ENCODE assay signal across 23 cellular contexts in genomic region chr1:22250724-22251123, GRCh38.
DNase-seq lines count a peak whose midpoint lies in the region; ATAC-seq and TF ChIP-seq lines count a peak whose summit lies in the region.
"Had no signal": no experiment of that assay in that cellular context is flagged by ENCODE, and none has a peak within 500 bp of the region (broad histone marks: within the 10 kb centered on the region; RNA-seq: fewer than 3 reads in every experiment).

No MANE protein-coding gene starts in this region.

- in situ Hi-C loops in GM23248 (cut with MboI), result no loop called here

- H3K27ac ChIP-seq in A673 (ENCODE audit: low read depth, low read length, poor library complexity, severe bottlenecking), result no peak overlapping the region
- H3K27ac ChIP-seq in GM23248, result no peak overlapping the region
- peak overlapping the region; percentile 49 for H3K27ac ChIP-seq in RWPE1
- H3K27ac ChIP-seq: body of pancreas, left lung, thyroid gland had no signal

- no peaks in the 10 kb centered on the region for H3K79me2 ChIP-seq in GM23248 (ENCODE audit: insufficient read depth)

- H3K9me2 ChIP-seq in GM23248 (ENCODE audit: insufficient read depth), result no peaks in the 10 kb centered on the region

- POLR2A ChIA-PET in A673 (lab: Charles Lee; ENCODE audit: low non-redundant PET) (no interaction called here), RWPE1 (lab: Yijun Ruan, JAX; ENCODE audit: low non-redundant PET) (no interaction called here)

- TF ChIP-seq CTCF in A673 (conservative IDR thresholded peaks at IDR 0.05; ENCODE audit: low read depth, low read length), result no peak
- TF ChIP-seq CTCF in RWPE1 (conservative IDR thresholded peaks at IDR 0.05; ENCODE audit: low read depth), result no peak

- ATAC-seq in HG02678 (IDR thresholded peaks at IDR 0.05; ENCODE audit: unreplicated experiment), result no peak
- ATAC-seq: body of pancreas; K562; left lung; right cardiac atrium; Right ventricle myocardium inferior; stimulated activated effector memory CD8-positive, alpha-beta T cell treated with anti-CD3 and anti-CD28 coated beads, Interleukin-12 subunit alpha, Interleukin-12 subunit beta, amount 100 ng/mL, for 72 hours; T-cell had no signal

- WGBS in GM23248 (ENCODE audit: low coverage in 1 of 2, low lambda C conversion rate in 2 of 2, missing lambda C conversion rate in 2 of 2), 2 experiments, result 7 to 12% methylated on average over 11 of the region's 11 CpGs

- H3K4me2 ChIP-seq in GM23248 (ENCODE audit: unreplicated experiment), result no peak overlapping the region

- intact Hi-C loops in A673 (cut with micrococcal nuclease; ENCODE audit: unreplicated experiment), result no loop called here

- no peaks in the 10 kb centered on the region for H3K36me3 ChIP-seq in A673 (ENCODE audit: insufficient read depth, low read length, poor library complexity, severe bottlenecking)
- no peaks in the 10 kb centered on the region for H3K36me3 ChIP-seq in GM23248 (ENCODE audit: low read depth)
- H3K36me3 ChIP-seq: left lung, thyroid gland had no signal

- no TSS peak for BruUV-seq in A673 (replicated peaks; lab: Mats Ljungman, UMichigan)

- H3K4me3 ChIP-seq in A673 (ENCODE audit: low read depth, low read length, poor library complexity, severe bottlenecking) (no peak overlapping the region), GM23248 (no peak overlapping the region)
- H3K4me3 ChIP-seq: body of pancreas, K562, left lung, thyroid gland had no signal

- H3K9me3 ChIP-seq in A673 (ENCODE audit: low read depth, low read length, poor library complexity, severe bottlenecking) (no peaks in the 10 kb centered on the region), GM23248 (ENCODE audit: low read depth) (no peaks in the 10 kb centered on the region)
- H3K9me3 ChIP-seq: body of pancreas, Caco-2, left lung, thyroid gland had no signal

- H2AFZ ChIP-seq in GM23248, result no peak overlapping the region

- H4K20me1 ChIP-seq in GM23248 (ENCODE audit: insufficient read depth), result no peaks in the 10 kb centered on the region

- no peak overlapping the region for H3K9ac ChIP-seq in GM23248

- DNase-seq in A673 (ENCODE audit: low spot score) (peak; percentile 26), GM23248 (peak; percentile 41), RWPE1 (ENCODE audit: low spot score) (no peak), kidney tubule cell (ENCODE audit: low spot score) (peak; percentile 60), NCI-H1092 (lab: John Stamatoyannopoulos, UW) (no peak), activated T-cell treated with anti-CD3 and anti-CD28 coated beads for 4 hours (no peak)
- no peak for DNase-seq in activated naive CD4-positive, alpha-beta T cell treated with Interleukin-2 at 50 U/mL for 16 hours
- DNase-seq: activated CD4-positive, alpha-beta T cell treated with anti-CD3 and anti-CD28 coated beads, Interleukin-2, amount 50 U/mL, for 48 hours; activated T-cell treated with anti-CD3 and anti-CD28 coated beads, Interleukin-2, amount 50 U/mL, for 48 hours; body of pancreas; Caco-2; left lung; MV-4-11; NCI-H2029; occipital lobe; right cardiac atrium; stimulated activated CD4-positive, alpha-beta T cell treated with anti-CD3 and anti-CD28 coated beads, Interleukin-15, amount 100 ng/mL, for 24 hours; T-cell; thyroid gland had no signal

- CTCF ChIA-PET in A673 (lab: Charles Lee) (no interaction called here), RWPE1 (lab: Yijun Ruan, JAX) (interaction anchor here (0.6 kb wide), 1 partner anchor 106 kb away, joined by 3 read pairs; no protein-coding TSS in a partner anchor)

- H3K4me1 ChIP-seq in A673 (ENCODE audit: insufficient read depth, low read length, poor library complexity, severe bottlenecking), result no peaks in the 10 kb centered on the region
- peaks cover 19% of the 10 kb centered on the region for H3K4me1 ChIP-seq in GM23248 (ENCODE audit: insufficient read depth)
- H3K4me1 ChIP-seq: body of pancreas had no signal

- H3F3A ChIP-seq in GM23248 (ENCODE audit: insufficient read depth), result no peaks in the 10 kb centered on the region

- H3K27me3 ChIP-seq in A673 (replicated peaks; ENCODE audit: insufficient read depth, low read depth, low read length, poor library complexity) (no peaks in the 10 kb centered on the region), GM23248 (replicated peaks; ENCODE audit: insufficient read depth) (peaks cover 69% of the 10 kb centered on the region)
- H3K27me3 ChIP-seq: body of pancreas, thyroid gland had no signal

Comparison
In these comparisons a context has a peak if more than half of its experiments do, and no peak if none do; other contexts are left out.
1. DNase-seq: peak in A673 (single experiment), GM23248 (single experiment) and kidney tubule cell (single experiment); none in RWPE1 (single experiment), NCI-H1092 (single experiment), activated T-cell treated with anti-CD3 and anti-CD28 coated beads for 4 hours (single experiment) and activated naive CD4-positive, alpha-beta T cell treated with Interleukin-2 at 50 U/mL for 16 hours (single experiment).